Comparison of ENCODE assay signal across 1 cellular context in the genomic region with DNA sequence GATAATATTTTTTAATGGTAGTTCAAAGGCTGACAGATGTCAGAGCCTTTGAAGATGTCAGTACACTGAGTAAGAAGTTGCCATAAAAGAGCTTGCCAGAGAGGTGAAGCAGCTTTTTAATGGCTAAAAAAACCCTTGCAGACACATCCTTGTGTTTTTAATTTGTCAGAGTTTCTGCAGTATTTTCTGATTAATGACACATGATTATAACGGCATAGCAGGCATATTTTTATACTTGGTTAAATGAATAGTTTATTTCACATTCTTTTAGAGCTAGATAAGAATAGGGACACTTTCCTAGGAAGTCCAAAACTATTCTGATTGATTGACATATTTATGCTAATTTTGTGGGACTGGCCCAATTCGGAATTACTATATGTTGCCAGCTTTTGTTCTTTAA.
TF ChIP-seq lines count a peak whose summit lies in the region.

No MANE protein-coding gene starts in this region.

TF ChIP-seq in SK-N-SH, 30 proteins besides CTCF, POLR2A, EP300 and RAD21 (continued from another document):
- TF ChIP-seq, protein P1, sequence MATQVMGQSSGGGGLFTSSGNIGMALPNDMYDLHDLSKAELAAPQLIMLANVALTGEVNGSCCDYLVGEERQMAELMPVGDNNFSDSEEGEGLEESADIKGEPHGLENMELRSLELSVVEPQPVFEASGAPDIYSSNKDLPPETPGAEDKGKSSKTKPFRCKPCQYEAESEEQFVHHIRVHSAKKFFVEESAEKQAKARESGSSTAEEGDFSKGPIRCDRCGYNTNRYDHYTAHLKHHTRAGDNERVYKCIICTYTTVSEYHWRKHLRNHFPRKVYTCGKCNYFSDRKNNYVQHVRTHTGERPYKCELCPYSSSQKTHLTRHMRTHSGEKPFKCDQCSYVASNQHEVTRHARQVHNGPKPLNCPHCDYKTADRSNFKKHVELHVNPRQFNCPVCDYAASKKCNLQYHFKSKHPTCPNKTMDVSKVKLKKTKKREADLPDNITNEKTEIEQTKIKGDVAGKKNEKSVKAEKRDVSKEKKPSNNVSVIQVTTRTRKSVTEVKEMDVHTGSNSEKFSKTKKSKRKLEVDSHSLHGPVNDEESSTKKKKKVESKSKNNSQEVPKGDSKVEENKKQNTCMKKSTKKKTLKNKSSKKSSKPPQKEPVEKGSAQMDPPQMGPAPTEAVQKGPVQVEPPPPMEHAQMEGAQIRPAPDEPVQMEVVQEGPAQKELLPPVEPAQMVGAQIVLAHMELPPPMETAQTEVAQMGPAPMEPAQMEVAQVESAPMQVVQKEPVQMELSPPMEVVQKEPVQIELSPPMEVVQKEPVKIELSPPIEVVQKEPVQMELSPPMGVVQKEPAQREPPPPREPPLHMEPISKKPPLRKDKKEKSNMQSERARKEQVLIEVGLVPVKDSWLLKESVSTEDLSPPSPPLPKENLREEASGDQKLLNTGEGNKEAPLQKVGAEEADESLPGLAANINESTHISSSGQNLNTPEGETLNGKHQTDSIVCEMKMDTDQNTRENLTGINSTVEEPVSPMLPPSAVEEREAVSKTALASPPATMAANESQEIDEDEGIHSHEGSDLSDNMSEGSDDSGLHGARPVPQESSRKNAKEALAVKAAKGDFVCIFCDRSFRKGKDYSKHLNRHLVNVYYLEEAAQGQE (IDR thresholded peaks at IDR 0.05; ENCODE audit: low read depth, low read length) = no peak
- no peak for TF ChIP-seq YY1 (IDR thresholded peaks at IDR 0.05; ENCODE audit: low read depth)
- TF ChIP-seq, protein P2, sequence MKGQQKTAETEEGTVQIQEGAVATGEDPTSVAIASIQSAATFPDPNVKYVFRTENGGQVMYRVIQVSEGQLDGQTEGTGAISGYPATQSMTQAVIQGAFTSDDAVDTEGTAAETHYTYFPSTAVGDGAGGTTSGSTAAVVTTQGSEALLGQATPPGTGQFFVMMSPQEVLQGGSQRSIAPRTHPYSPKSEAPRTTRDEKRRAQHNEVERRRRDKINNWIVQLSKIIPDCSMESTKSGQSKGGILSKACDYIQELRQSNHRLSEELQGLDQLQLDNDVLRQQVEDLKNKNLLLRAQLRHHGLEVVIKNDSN (IDR thresholded peaks at IDR 0.05; ENCODE audit: borderline replicate concordance, low read depth) = no peak
- TF ChIP-seq GABPA (IDR thresholded peaks at IDR 0.05; ENCODE audit: low read depth) = no peak
- TF ChIP-seq ELF1 (IDR thresholded peaks at IDR 0.05) = no peak
- TF ChIP-seq, protein P3, sequence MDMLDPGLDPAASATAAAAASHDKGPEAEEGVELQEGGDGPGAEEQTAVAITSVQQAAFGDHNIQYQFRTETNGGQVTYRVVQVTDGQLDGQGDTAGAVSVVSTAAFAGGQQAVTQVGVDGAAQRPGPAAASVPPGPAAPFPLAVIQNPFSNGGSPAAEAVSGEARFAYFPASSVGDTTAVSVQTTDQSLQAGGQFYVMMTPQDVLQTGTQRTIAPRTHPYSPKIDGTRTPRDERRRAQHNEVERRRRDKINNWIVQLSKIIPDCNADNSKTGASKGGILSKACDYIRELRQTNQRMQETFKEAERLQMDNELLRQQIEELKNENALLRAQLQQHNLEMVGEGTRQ (IDR thresholded peaks at IDR 0.05; ENCODE audit: borderline replicate concordance, low read depth, low read length) = no peak
- no peak for TF ChIP-seq FOXJ3 (CRISPR knock-in tag; IDR thresholded peaks at IDR 0.05)
- TF ChIP-seq, protein P4, sequence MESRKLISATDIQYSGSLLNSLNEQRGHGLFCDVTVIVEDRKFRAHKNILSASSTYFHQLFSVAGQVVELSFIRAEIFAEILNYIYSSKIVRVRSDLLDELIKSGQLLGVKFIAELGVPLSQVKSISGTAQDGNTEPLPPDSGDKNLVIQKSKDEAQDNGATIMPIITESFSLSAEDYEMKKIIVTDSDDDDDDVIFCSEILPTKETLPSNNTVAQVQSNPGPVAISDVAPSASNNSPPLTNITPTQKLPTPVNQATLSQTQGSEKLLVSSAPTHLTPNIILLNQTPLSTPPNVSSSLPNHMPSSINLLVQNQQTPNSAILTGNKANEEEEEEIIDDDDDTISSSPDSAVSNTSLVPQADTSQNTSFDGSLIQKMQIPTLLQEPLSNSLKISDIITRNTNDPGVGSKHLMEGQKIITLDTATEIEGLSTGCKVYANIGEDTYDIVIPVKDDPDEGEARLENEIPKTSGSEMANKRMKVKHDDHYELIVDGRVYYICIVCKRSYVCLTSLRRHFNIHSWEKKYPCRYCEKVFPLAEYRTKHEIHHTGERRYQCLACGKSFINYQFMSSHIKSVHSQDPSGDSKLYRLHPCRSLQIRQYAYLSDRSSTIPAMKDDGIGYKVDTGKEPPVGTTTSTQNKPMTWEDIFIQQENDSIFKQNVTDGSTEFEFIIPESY (IDR thresholded peaks at IDR 0.05; ENCODE audit: borderline replicate concordance, low read depth) = no peak
- TF ChIP-seq TEAD4 (IDR thresholded peaks at IDR 0.05; ENCODE audit: borderline replicate concordance, insufficient read depth) = peak; percentile 86; the same call in 1 of the 2 replicates
- no peak for TF ChIP-seq FOSL2 (IDR thresholded peaks at IDR 0.05; ENCODE audit: borderline replicate concordance, low read depth)
- peak; percentile 94 for TF ChIP-seq TCF12 (IDR thresholded peaks at IDR 0.05)
- TF ChIP-seq SIN3A (IDR thresholded peaks at IDR 0.05; ENCODE audit: borderline replicate concordance, low read depth, low read length) = no peak
